Comparison of ENCODE assay signal across 20 cellular contexts in genomic region chr2:75557474-75558131, GRCh38. TPM values are rescaled to one million over a fixed set of nuclear protein-coding genes. Genes with fewer than 3 reads are reported as not detected.
"Had no signal": no experiment of that assay in that cellular context is flagged by ENCODE, and none has a peak within 500 bp of the region (broad histone marks: within the 10 kb centered on the region; RNA-seq: fewer than 3 reads in every experiment).

No MANE protein-coding gene starts in this region.

- H3K36me3 ChIP-seq: sigmoid colon, suprapubic skin, tibial artery, upper lobe of right lung, vagina had no signal

- H3K36me3 Mint-ChIP-seq: naive B cell had no signal

- H3K9me3 ChIP-seq: sigmoid colon, suprapubic skin, tibial artery, upper lobe of right lung, vagina had no signal

- DNase-seq: effector CD4-positive, alpha-beta T cell; foreskin melanocyte; head of caudate nucleus; kidney; left cardiac atrium; left ventricle myocardium superior; mesendoderm; naive B cell; posterior cingulate gyrus; sigmoid colon; stimulated activated CD4-positive, alpha-beta T cell treated with anti-CD3 and anti-CD28 coated beads, Interleukin-12 subunit alpha, Interleukin-12 subunit beta, amount 100 ng/mL, for 4 hours; stimulated activated naive CD4-positive, alpha-beta T cell; tibial artery; upper lobe of right lung had no signal

- H3K4me2 ChIP-seq: hepatocyte had no signal

- ATAC-seq: left cardiac atrium, left ventricle myocardium superior, upper lobe of right lung had no signal

- H3K27ac ChIP-seq: coronary artery, hepatocyte, sigmoid colon, skin epidermis, suprapubic skin, tibial artery, upper lobe of right lung, vagina had no signal

- H2AFZ ChIP-seq: hepatocyte had no signal

- H3K27ac Mint-ChIP-seq: naive B cell, nephron had no signal

- H3K9me3 Mint-ChIP-seq: nephron had no signal

- H3K27me3 ChIP-seq: hepatocyte, vagina had no signal

- H3K4me3 Mint-ChIP-seq: naive B cell had no signal

- H3K4me3 ChIP-seq: coronary artery, hepatocyte, sigmoid colon, skin epidermis, suprapubic skin, tibial artery, upper lobe of right lung, vagina had no signal

RNA-seq across cellular contexts. Expression of gene EVA1A, which starts 3.1 kb away (rescaled TPM):
- total RNA-seq: vagina had no signal
